16 cellular contexts compared by ENCODE assay signal in the genomic region with DNA sequence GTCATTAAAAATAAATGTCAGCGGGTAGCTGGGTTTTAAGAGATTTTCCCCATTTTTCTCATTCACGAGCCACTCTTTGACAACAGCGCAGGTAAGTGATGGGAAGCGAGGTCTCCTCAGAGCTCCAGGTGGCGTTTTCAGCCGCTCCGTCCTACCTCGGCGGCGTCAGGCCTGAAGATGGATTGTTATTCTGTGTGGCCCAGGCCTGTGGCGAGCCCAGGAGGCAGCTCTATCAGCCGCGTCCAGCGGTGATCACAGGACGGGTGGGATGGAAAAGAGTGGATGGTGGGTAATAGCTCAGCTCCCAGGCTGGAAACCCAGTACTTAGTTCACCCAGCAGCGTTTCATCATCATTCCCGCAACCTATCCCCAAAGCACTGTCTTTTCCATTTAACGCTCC.
DNase-seq lines count a peak whose midpoint lies in the region; ATAC-seq and TF ChIP-seq lines count a peak whose summit lies in the region.
"Had no signal": no experiment of that assay in that cellular context is flagged by ENCODE, and none has a peak within 500 bp of the region (broad histone marks: within the 10 kb centered on the region; RNA-seq: fewer than 3 reads in every experiment).

No MANE protein-coding gene starts in this region.

- no peak overlapping the region for H2AFZ ChIP-seq in PC-3 (ENCODE audit: low read length)
- H2AFZ ChIP-seq: GM23248 had no signal

- H4K20me1 ChIP-seq in PC-3 (ENCODE audit: low read length) = no peaks in the 10 kb centered on the region

- H3F3A ChIP-seq in PC-3 (ENCODE audit: low read length, unreplicated experiment) = no peaks in the 10 kb centered on the region

- no peak overlapping the region for H4K5ac ChIP-seq in mesendoderm (ENCODE audit: low read length)

- H4K8ac ChIP-seq in mesendoderm (ENCODE audit: low read depth, low read length) = no peak overlapping the region

- POLR2A ChIA-PET in PC-3 (lab: Charles Lee; ENCODE audit: unreplicated experiment) = no interaction called here

- H3K79me1 ChIP-seq in mesendoderm (ENCODE audit: low read length) = no peaks in the 10 kb centered on the region

- no peak for ATAC-seq in PC-3
- ATAC-seq in RWPE2 (ENCODE audit: low read depth) = no peak
- ATAC-seq: CD8-positive, alpha-beta T cell; GM12878 had no signal

- H3K4ac ChIP-seq in mesendoderm (ENCODE audit: low read depth, low read length) = no peak overlapping the region

- no peak overlapping the region for H2BK120ac ChIP-seq in mesendoderm (ENCODE audit: low read depth, low read length)

- H3K9me3 ChIP-seq in PC-3 (ENCODE audit: low read length) (no peaks in the 10 kb centered on the region), RWPE2 (ENCODE audit: severe bottlenecking) (peaks cover 3% of the 10 kb centered on the region), testis (no peaks in the 10 kb centered on the region)
- H3K9me3 ChIP-seq: Caco-2 had no signal

- H3K18ac ChIP-seq in mesendoderm (ENCODE audit: low read length) = no peak overlapping the region

- no peaks in the 10 kb centered on the region for H3K9me2 ChIP-seq in PC-3 (replicated peaks; ENCODE audit: low read length)

- intact Hi-C loops in PC-3 (cut with micrococcal nuclease) = loop anchor here (1.0 to 5.0 kb wide), 2 partner anchors 56 to 242 kb away; no protein-coding TSS in a partner anchor
- intact Hi-C loops in testis (cut with DNase I; ENCODE audit: low total_unique reads) = no loop called here

- H3K27ac ChIP-seq in PC-3 (ENCODE audit: low read length) (0 out of 2 replicates have a peak overlapping the region, but pooled peaks have one; percentile 64), RWPE2 (ENCODE audit: poor library complexity, severe bottlenecking) (peak overlapping the region; percentile 70), mesendoderm (ENCODE audit: low read depth, low read length) (no peak overlapping the region), testis (no peak overlapping the region)
- H3K27ac ChIP-seq: GM23248 had no signal

- no peak overlapping the region for H2BK5ac ChIP-seq in mesendoderm (ENCODE audit: low read length)

- no TSS peak for BruUV-seq in PC-3 (replicated peaks; lab: Mats Ljungman, UMichigan)

- CTCF ChIA-PET in PC-3 (lab: Charles Lee) = interaction anchor here (1.1 kb wide), 1 partner anchor 55 kb away, joined by 3 read pairs; no protein-coding TSS in a partner anchor

- no peak overlapping the region for H2BK15ac ChIP-seq in mesendoderm (replicated peaks; ENCODE audit: low read depth)

- H3K4me3 ChIP-seq in PC-3 (ENCODE audit: low read length) (no peak overlapping the region), RWPE2 (ENCODE audit: severe bottlenecking) (no peak overlapping the region), mesendoderm (ENCODE audit: low read length) (no peak overlapping the region), testis (no peak overlapping the region)
- H3K4me3 ChIP-seq: GM12878, GM23248 had no signal

- DNase-seq in PC-3 (no peak), RWPE2 (ENCODE audit: low spot score) (no peak), retina (peak; percentile 83), mesendoderm (no peak), testis (no peak), nucleus accumbens (lab: John Stamatoyannopoulos, UW) (no peak)
- DNase-seq: C1 segment of cervical spinal cord; Caco-2; CD8-positive, alpha-beta T cell; DMS 273 treated with DMSO at 0.1 percent for 48 hours; DMS79; EL; GDM1; GM23248; HCEC 1CT had no signal

- WGBS in mesendoderm (ENCODE audit: extremely low coverage, insufficient coverage, low lambda C conversion rate) = no CpG with 5 or more reads among the region's 18 CpGs
- WGBS in testis, 2 donors = 95 to 96% methylated on average over 18 of the region's 18 CpGs

- H3K27me3 ChIP-seq in PC-3 (ENCODE audit: low read length) = no peaks in the 10 kb centered on the region
- no peaks in the 10 kb centered on the region for H3K27me3 ChIP-seq in RWPE2 (ENCODE audit: insufficient read depth, poor library complexity, severe bottlenecking)
- H3K27me3 ChIP-seq in mesendoderm (ENCODE audit: insufficient read depth, low read length, poor library complexity) = no peaks in the 10 kb centered on the region
- no peaks in the 10 kb centered on the region for H3K27me3 ChIP-seq in testis

- TF ChIP-seq CTCF in PC-3 (conservative IDR thresholded peaks at IDR 0.05; ENCODE audit: low read depth, low read length) = no peak
- TF ChIP-seq CTCF in RWPE2 (IDR thresholded peaks at IDR 0.05; ENCODE audit: poor library complexity, severe bottlenecking) = no peak
- TF ChIP-seq CTCF in testis (IDR thresholded peaks at IDR 0.05) = no peak

- H3K9ac ChIP-seq in PC-3 (ENCODE audit: low read length) (no peak overlapping the region), mesendoderm (ENCODE audit: low read length) (no peak overlapping the region)
- H3K9ac ChIP-seq: GM23248 had no signal

- H3K23ac ChIP-seq in mesendoderm (ENCODE audit: low read length) = no peak overlapping the region

- H3K79me2 ChIP-seq in PC-3 (ENCODE audit: low read length) (no peaks in the 10 kb centered on the region), mesendoderm (ENCODE audit: control insufficient read depth, insufficient read depth, low read length) (no peaks in the 10 kb centered on the region)

- no peak for TF ChIP-seq POLR2A in testis (IDR thresholded peaks at IDR 0.05)

- H3K36me3 ChIP-seq in PC-3 (ENCODE audit: low read depth, low read length) (no peaks in the 10 kb centered on the region), RWPE2 (ENCODE audit: low read depth) (no peaks in the 10 kb centered on the region), mesendoderm (ENCODE audit: control insufficient read depth, insufficient read depth, low read length) (no peaks in the 10 kb centered on the region), testis (ENCODE audit: low read depth, missing control alignments) (no peaks in the 10 kb centered on the region)

- H3K4me1 ChIP-seq in PC-3 (ENCODE audit: insufficient read depth, low read length) = peaks cover 20% of the 10 kb centered on the region
- peaks cover 18% of the 10 kb centered on the region for H3K4me1 ChIP-seq in RWPE2 (ENCODE audit: insufficient read depth, poor library complexity, severe bottlenecking)
- H3K4me1 ChIP-seq in mesendoderm (ENCODE audit: control insufficient read depth, low read depth, low read length) = no peaks in the 10 kb centered on the region
- peaks cover 9% of the 10 kb centered on the region for H3K4me1 ChIP-seq in testis

- H2AK5ac ChIP-seq in mesendoderm (ENCODE audit: low read length) = no peak overlapping the region

- H3K56ac ChIP-seq in mesendoderm (ENCODE audit: low read length) = no peak overlapping the region

- H3K4me2 ChIP-seq in PC-3 (ENCODE audit: low read length) (no peak overlapping the region), mesendoderm (ENCODE audit: low read length) (no peak overlapping the region)

Comparison
In these comparisons a context has a peak if more than half of its experiments do, and no peak if none do; other contexts are left out.
1. H3K27ac ChIP-seq: peak in PC-3 (single experiment) and RWPE2 (single experiment); none in mesendoderm (single experiment) and testis (0 of 2).